Comparison of ENCODE assay signal across 9 cellular contexts in genomic region chr19:34838248-34838647, GRCh38.
DNase-seq lines count a peak whose midpoint lies in the region; ATAC-seq, FAIRE-seq and TF ChIP-seq lines count a peak whose summit lies in the region.
"Had no signal": no experiment of that assay in that cellular context is flagged by ENCODE, and none has a peak within 500 bp of the region (broad histone marks: within the 10 kb centered on the region; RNA-seq: fewer than 3 reads in every experiment).

No MANE protein-coding gene starts in this region.

- H3K9me3 ChIP-seq in keratinocyte (ENCODE audit: control insufficient read depth, low read depth, low read length): no peaks in the 10 kb centered on the region

- dilution Hi-C loops in keratinocyte (cut with MboI; ENCODE audit: extremely low pct_ligation_motif_present, low sequenced_read_pairs): no loop called here

- ATAC-seq in stimulated activated naive CD8-positive, alpha-beta T cell treated with anti-CD3 and anti-CD28 coated beads, Interleukin-15, amount 100 ng/mL, for 72 hours: peak; percentile 15
- ATAC-seq in stimulated activated naive CD8-positive, alpha-beta T cell treated with anti-CD3 and anti-CD28 coated beads, Interleukin-15, Interleukin-2, amounts not matched to agents 100 U/mL and 50 U/mL, for 24 hours: no peak
- ATAC-seq in HG03520 (IDR thresholded peaks at IDR 0.05; ENCODE audit: unreplicated experiment): no peak
- ATAC-seq in effector memory CD8-positive, alpha-beta T cell (replicated peaks): no peak

- peak; percentile 51 for FAIRE-seq in keratinocyte (lab: Jason Lieb, UNC)
- FAIRE-seq in GM12892 (lab: Jason Lieb, UNC): no peak

- H3K79me2 ChIP-seq in keratinocyte (ENCODE audit: control insufficient read depth, insufficient read depth, low read length): no peaks in the 10 kb centered on the region

- no peaks in the 10 kb centered on the region for H3K9me3 Mint-ChIP-seq in stimulated activated naive CD8-positive, alpha-beta T cell treated with anti-CD3 and anti-CD28 coated beads, Interleukin-15, amount 100 ng/mL, for 72 hours
- H3K9me3 Mint-ChIP-seq in effector memory CD8-positive, alpha-beta T cell: no peaks in the 10 kb centered on the region
- H3K9me3 Mint-ChIP-seq: nephron had no signal

- peak overlapping the region; percentile 58 for H3K4me2 ChIP-seq in keratinocyte (ENCODE audit: control insufficient read depth, extremely low read depth, insufficient read depth, low read depth, low read length)

- no peak overlapping the region for H3K9ac ChIP-seq in keratinocyte (ENCODE audit: control insufficient read depth, extremely low read depth, insufficient read depth, low read length)

- H3K27me3 ChIP-seq in keratinocyte (ENCODE audit: control insufficient read depth, extremely low read depth, insufficient read depth, low read length): peaks cover 9% of the 10 kb centered on the region

- peaks cover 2% of the 10 kb centered on the region for H3K4me1 ChIP-seq in keratinocyte (ENCODE audit: control insufficient read depth, extremely low read depth, insufficient read depth, low read length)

- H3K9me1 ChIP-seq in keratinocyte (ENCODE audit: control insufficient read depth, extremely low read depth, insufficient read depth, low read length): no peaks in the 10 kb centered on the region

- H3K27ac ChIP-seq in VCaP: peak overlapping the region; percentile 99
- H3K27ac ChIP-seq in keratinocyte (ENCODE audit: control insufficient read depth, insufficient read depth, low read length): no peak overlapping the region

- peak overlapping the region; percentile 19 for H2AFZ ChIP-seq in keratinocyte (ENCODE audit: control insufficient read depth, low read length)

- no peak for TF ChIP-seq POLR2A in GM12892 (IDR thresholded peaks at IDR 0.05; ENCODE audit: low read depth, low read length)

- CTCF ChIA-PET in HEK293T (lab: Yijun Ruan, JAX): no interaction called here

- TF ChIP-seq CTCF in VCaP (conservative IDR thresholded peaks at IDR 0.05) (peak; percentile 4; the same call in 1 of the 2 replicates), keratinocyte (optimal IDR thresholded peaks at IDR 0.05 in 1 of 3, IDR thresholded peaks at IDR 0.05 in 1 of 3, conservative IDR thresholded peaks at IDR 0.05 in 1 of 3; ENCODE audit: extremely low read depth in 1 of 3, insufficient read depth in 2 of 3, low read length in 3 of 3) (peak in 2 of 3 experiments; percentile 11 to 65)

- H3K27ac Mint-ChIP-seq in stimulated activated naive CD8-positive, alpha-beta T cell treated with anti-CD3 and anti-CD28 coated beads, Interleukin-15, amount 100 ng/mL, for 72 hours: no peak overlapping the region
- peak overlapping the region in 1 of 2 donors; percentile 59 for H3K27ac Mint-ChIP-seq in effector memory CD8-positive, alpha-beta T cell
- H3K27ac Mint-ChIP-seq: nephron had no signal

- no peak overlapping the region for H3K4me3 ChIP-seq in keratinocyte (ENCODE audit: control insufficient read depth in 2 of 3, extremely low read depth in 1 of 3, insufficient read depth in 2 of 3, low read depth in 1 of 3, low read length in 3 of 3)

- H3K27me3 Mint-ChIP-seq in stimulated activated naive CD8-positive, alpha-beta T cell treated with anti-CD3 and anti-CD28 coated beads, Interleukin-15, amount 100 ng/mL, for 72 hours: no peaks in the 10 kb centered on the region
- peaks cover 0 to 7% of the 10 kb centered on the region in 2 donors for H3K27me3 Mint-ChIP-seq in effector memory CD8-positive, alpha-beta T cell

- peaks cover 23% of the 10 kb centered on the region for H3K4me1 Mint-ChIP-seq in stimulated activated naive CD8-positive, alpha-beta T cell treated with anti-CD3 and anti-CD28 coated beads, Interleukin-15, amount 100 ng/mL, for 72 hours
- H3K4me1 Mint-ChIP-seq in effector memory CD8-positive, alpha-beta T cell (ENCODE audit: low read depth in 2 of 2): peaks cover 15 to 23% of the 10 kb centered on the region in 2 donors

- DNase-seq in stimulated activated naive CD8-positive, alpha-beta T cell treated with anti-CD3 and anti-CD28 coated beads, Interleukin-15, amount 100 ng/mL, for 72 hours: no peak
- DNase-seq in stimulated activated naive CD8-positive, alpha-beta T cell treated with anti-CD3 and anti-CD28 coated beads, Interleukin-15, Interleukin-2, amounts not matched to agents 100 U/mL and 50 U/mL, for 24 hours: no peak
- DNase-seq in keratinocyte (ENCODE audit: low read depth, low spot score) (no peak), GM12892 (ENCODE audit: insufficient read length) (no peak), HEK293T (ENCODE audit: extremely low spot score) (no peak)
- DNase-seq in effector memory CD8-positive, alpha-beta T cell: no peak

- H4K20me1 ChIP-seq in keratinocyte (ENCODE audit: control insufficient read depth, extremely low read depth, insufficient read depth, low read length): no peaks in the 10 kb centered on the region

- POLR2A ChIA-PET in HEK293T (lab: Yijun Ruan, JAX): no interaction called here

- no peaks in the 10 kb centered on the region for H3K36me3 Mint-ChIP-seq in effector memory CD8-positive, alpha-beta T cell (ENCODE audit: insufficient read depth)

- no peaks in the 10 kb centered on the region for H3K36me3 ChIP-seq in keratinocyte (ENCODE audit: control insufficient read depth in 2 of 2, extremely low read depth in 1 of 2, insufficient read depth in 2 of 2, low read length in 2 of 2)

- peak overlapping the region in 1 of 2 donors; percentile 59 for H3K4me3 Mint-ChIP-seq in stimulated activated naive CD8-positive, alpha-beta T cell treated with anti-CD3 and anti-CD28 coated beads, Interleukin-15, amount 100 ng/mL, for 72 hours
- H3K4me3 Mint-ChIP-seq in effector memory CD8-positive, alpha-beta T cell: no peak overlapping the region

TF ChIP-seq in HEK293T, 16 proteins besides CTCF, POLR2A, EP300 and RAD21:
- TF ChIP-seq ELF4 (IDR thresholded peaks at IDR 0.05): no peak
- no peak for TF ChIP-seq SP1 (IDR thresholded peaks at IDR 0.05)
- TF ChIP-seq FOXM1 (IDR thresholded peaks at IDR 0.05; ENCODE audit: borderline replicate concordance): no peak
- TF ChIP-seq, protein P1, sequence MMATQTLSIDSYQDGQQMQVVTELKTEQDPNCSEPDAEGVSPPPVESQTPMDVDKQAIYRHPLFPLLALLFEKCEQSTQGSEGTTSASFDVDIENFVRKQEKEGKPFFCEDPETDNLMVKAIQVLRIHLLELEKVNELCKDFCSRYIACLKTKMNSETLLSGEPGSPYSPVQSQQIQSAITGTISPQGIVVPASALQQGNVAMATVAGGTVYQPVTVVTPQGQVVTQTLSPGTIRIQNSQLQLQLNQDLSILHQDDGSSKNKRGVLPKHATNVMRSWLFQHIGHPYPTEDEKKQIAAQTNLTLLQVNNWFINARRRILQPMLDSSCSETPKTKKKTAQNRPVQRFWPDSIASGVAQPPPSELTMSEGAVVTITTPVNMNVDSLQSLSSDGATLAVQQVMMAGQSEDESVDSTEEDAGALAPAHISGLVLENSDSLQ (IDR thresholded peaks at IDR 0.05): no peak
